1 cellular context compared by ENCODE assay signal in the genomic region with DNA sequence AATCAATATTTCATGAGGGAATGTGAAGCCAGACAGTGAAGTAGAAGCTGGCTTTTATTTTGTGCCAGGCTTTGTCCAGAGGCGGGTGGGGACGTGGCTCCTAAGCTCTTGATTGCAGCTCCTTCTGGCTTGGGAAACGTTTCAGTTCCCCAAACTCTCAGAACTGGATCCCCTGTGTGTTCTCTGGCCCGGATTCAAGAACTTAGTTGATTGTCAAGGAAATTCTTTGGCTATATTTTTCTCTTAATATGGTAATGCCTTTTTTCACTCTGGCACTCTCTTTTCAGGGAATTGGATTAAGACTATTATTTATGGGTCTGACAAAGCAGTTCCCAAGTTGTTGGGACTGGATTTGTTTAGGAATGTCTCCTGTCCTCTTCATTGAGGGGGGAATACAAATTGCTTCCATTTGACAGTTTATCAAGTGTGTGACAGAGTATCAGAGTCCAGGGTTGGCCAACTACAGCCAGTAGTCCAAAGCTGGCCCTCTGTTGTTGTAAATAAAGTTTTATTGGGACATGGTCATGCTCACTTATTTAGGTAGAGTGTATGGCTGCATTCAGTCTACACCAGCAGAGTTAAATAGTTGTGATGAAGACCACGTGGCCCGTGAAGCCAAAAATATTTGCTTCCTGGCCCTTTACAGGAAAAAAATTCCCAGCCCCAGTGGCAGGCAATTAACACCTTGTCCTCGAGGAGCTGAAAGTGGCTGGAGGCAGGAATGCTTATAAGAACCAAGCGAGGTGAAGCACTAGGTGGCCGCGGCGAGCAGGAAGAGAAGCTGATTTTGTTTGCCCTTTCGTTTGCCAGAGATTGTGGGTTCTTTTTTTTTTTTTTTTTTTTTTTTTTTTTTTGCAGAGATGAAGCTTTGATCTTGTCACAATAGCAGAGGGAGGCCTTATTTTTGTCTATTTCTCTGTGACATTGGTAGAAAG.
TF ChIP-seq lines count a peak whose summit lies in the region.

No MANE protein-coding gene starts in this region.

TF ChIP-seq in K562, 482 proteins besides CTCF, POLR2A, EP300 and RAD21:
- TF ChIP-seq ZBTB40 (IDR thresholded peaks at IDR 0.05) (peak; percentile 83), ZBTB40 (CRISPR knock-in tag; IDR thresholded peaks at IDR 0.05) (peak; percentile 67), MAFF (IDR thresholded peaks at IDR 0.05; ENCODE audit: low read length) (no peak)
